ENCODE assay signal across 20 cellular contexts in the genomic region with DNA sequence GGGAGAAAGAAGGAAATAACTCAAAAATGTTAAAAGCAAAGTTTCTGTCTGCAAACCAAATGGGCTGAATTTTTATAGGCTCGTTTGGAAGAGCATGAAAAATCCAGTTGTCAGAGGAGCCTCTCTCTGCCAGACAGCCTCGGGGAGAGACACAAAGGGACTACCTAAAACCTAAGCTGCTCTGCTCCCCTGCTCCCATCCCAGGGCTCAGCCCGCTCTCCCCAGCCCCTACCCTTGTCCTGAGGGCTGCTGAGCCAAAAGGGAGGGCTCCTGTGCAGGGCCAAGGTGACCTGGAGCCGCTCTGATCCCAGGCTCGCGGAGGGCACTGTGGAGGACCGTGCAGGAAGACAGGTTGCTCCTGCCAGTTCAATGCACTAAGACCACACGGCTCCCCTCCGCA.
"Had no signal": no experiment of that assay in that cellular context is flagged by ENCODE, and none has a peak within 500 bp of the region (broad histone marks: within the 10 kb centered on the region; RNA-seq: fewer than 3 reads in every experiment).

No MANE protein-coding gene starts in this region.

- H3K4me1 Mint-ChIP-seq: naive B cell; nephron; stimulated activated naive B cell treated with anti-CD40 and anti-IgM and Interleukin-4, amounts not matched to agents 10 μg/mL and 1 μg/mL and 100 μg/mL, for 72 hours; stimulated activated naive CD8-positive, alpha-beta T cell treated with anti-CD3 and anti-CD28 coated beads, Interleukin-15, amount 100 ng/mL, for 72 hours had no signal

- H3K27ac Mint-ChIP-seq: nephron; stimulated activated naive B cell treated with anti-CD40 and anti-IgM and Interleukin-4, amounts not matched to agents 10 μg/mL and 1 μg/mL and 100 μg/mL, for 72 hours; stimulated activated naive CD8-positive, alpha-beta T cell treated with anti-CD3 and anti-CD28 coated beads, Interleukin-15, amount 100 ng/mL, for 72 hours had no signal

- H3K27ac ChIP-seq: gastrocnemius medialis, right atrium auricular region, sigmoid colon, skin epidermis, testis, tibial nerve, upper lobe of right lung had no signal

- H3K9me3 Mint-ChIP-seq: nephron; stimulated activated naive CD8-positive, alpha-beta T cell treated with anti-CD3 and anti-CD28 coated beads, Interleukin-15, amount 100 ng/mL, for 72 hours had no signal

- H3K36me3 Mint-ChIP-seq: naive B cell; stimulated activated naive B cell treated with anti-CD40 and anti-IgM and Interleukin-4, amounts not matched to agents 10 μg/mL and 1 μg/mL and 100 μg/mL, for 72 hours had no signal

- H3K4me3 ChIP-seq: gastrocnemius medialis, lung, right atrium auricular region, sigmoid colon, skin epidermis, testis, tibial nerve, upper lobe of right lung had no signal

- H3K4me1 ChIP-seq: gastrocnemius medialis, right atrium auricular region, sigmoid colon, testis, tibial nerve, upper lobe of right lung had no signal

- H3K27me3 ChIP-seq: right atrium auricular region, testis had no signal

- DNase-seq: effector memory CD4-positive, alpha-beta T cell; gastrocnemius medialis; left colon; left ventricle myocardium superior; mesenchymal stem cell; midbrain; naive B cell; sigmoid colon; stimulated activated CD4-positive, alpha-beta T cell treated with anti-CD3 and anti-CD28 coated beads, Interleukin-2, amount 100 ng/mL, for 24 hours; stimulated activated CD4-positive, alpha-beta T cell treated with anti-CD3 and anti-CD28 coated beads, Interleukin-4, amount 100 ng/mL, for 4 hours; stimulated activated naive B cell treated with anti-CD40 and anti-IgM and Interleukin-4, amounts not matched to agents 10 μg/mL and 1 μg/mL and 100 μg/mL, for 72 hours; stimulated activated naive CD8-positive, alpha-beta T cell treated with anti-CD3 and anti-CD28 coated beads, Interleukin-15, amount 100 ng/mL, for 72 hours; testis; upper lobe of right lung had no signal

- H3K9me3 ChIP-seq: gastrocnemius medialis, right atrium auricular region, sigmoid colon, testis, tibial nerve, upper lobe of right lung had no signal

- H3K36me3 ChIP-seq: gastrocnemius medialis, right atrium auricular region, sigmoid colon, tibial nerve, upper lobe of right lung had no signal

- H3K4me3 Mint-ChIP-seq: naive B cell; nephron; stimulated activated naive B cell treated with anti-CD40 and anti-IgM and Interleukin-4, amounts not matched to agents 10 μg/mL and 1 μg/mL and 100 μg/mL, for 72 hours; stimulated activated naive CD8-positive, alpha-beta T cell treated with anti-CD3 and anti-CD28 coated beads, Interleukin-15, amount 100 ng/mL, for 72 hours had no signal

- ATAC-seq: esophagus mucosa; gastrocnemius medialis; left colon; left ventricle myocardium superior; stimulated activated naive B cell treated with anti-CD40 and anti-IgM and Interleukin-4, amounts not matched to agents 10 μg/mL and 1 μg/mL and 100 μg/mL, for 72 hours; stimulated activated naive CD8-positive, alpha-beta T cell treated with anti-CD3 and anti-CD28 coated beads, Interleukin-15, amount 100 ng/mL, for 72 hours; upper lobe of right lung had no signal
